In genomic region chr16:67277999-67278772, GRCh38 we compare ENCODE assay signal across 8 cellular contexts. TPM values are rescaled to one million over a fixed set of nuclear protein-coding genes. Genes with fewer than 3 reads are reported as not detected.
DNase-seq lines count a peak whose midpoint lies in the region; ATAC-seq and TF ChIP-seq lines count a peak whose summit lies in the region.

No MANE protein-coding gene starts in this region.

- H3K27ac ChIP-seq in right lobe of liver (no peak overlapping the region), upper lobe of right lung (peak overlapping the region; percentile 66)

- H3K4me1 ChIP-seq in right lobe of liver = no peaks in the 10 kb centered on the region
- peaks cover 15% of the 10 kb centered on the region for H3K4me1 ChIP-seq in upper lobe of right lung

- intact Hi-C loops in right lobe of liver (cut with DNase I) (no loop called here), upper lobe of right lung (cut with DNase I) (loop anchor here (10.0 kb wide), 1 partner anchor 117 kb away; the partner anchor contains the start of gene TPPP3)

- H3K27me3 ChIP-seq in right lobe of liver = no peaks in the 10 kb centered on the region
- H3K27me3 ChIP-seq in upper lobe of right lung = no peaks in the 10 kb centered on the region

- H3K9me3 ChIP-seq in right lobe of liver (no peaks in the 10 kb centered on the region), upper lobe of right lung (no peaks in the 10 kb centered on the region)

- TF ChIP-seq POLR2A in right lobe of liver (IDR thresholded peaks at IDR 0.05) = no peak

- TF ChIP-seq CTCF in right lobe of liver (IDR thresholded peaks at IDR 0.05) (no peak), upper lobe of right lung (IDR thresholded peaks at IDR 0.05) (no peak)

- no peak for ATAC-seq in right lobe of liver
- ATAC-seq in upper lobe of right lung = no peak
- no peak for ATAC-seq in HG03280 (IDR thresholded peaks at IDR 0.05; ENCODE audit: unreplicated experiment)
- ATAC-seq in HG03571 (IDR thresholded peaks at IDR 0.05; ENCODE audit: unreplicated experiment) = no peak

- peak; percentile 86 for DNase-seq in AG20443 (ENCODE audit: low spot score)
- peak; percentile 64 for DNase-seq in HS-5 (ENCODE audit: low read depth)
- DNase-seq in astrocyte of the hippocampus (ENCODE audit: low read depth, low spot score) = peak; percentile 89
- no peak for DNase-seq in right lobe of liver
- DNase-seq in upper lobe of right lung = no peak
- no peak for DNase-seq in GF-D8 (lab: John Stamatoyannopoulos, UW)

- 70% methylated on average over 4 of the region's 13 CpGs for WGBS in right lobe of liver (ENCODE audit: insufficient coverage, low coverage, low lambda C conversion rate, missing lambda C conversion rate)

- H3K4me3 ChIP-seq in right lobe of liver (peak overlapping the region; percentile 31 to 41 (median 34)), upper lobe of right lung (peak overlapping the region; percentile 68)

- H3K36me3 ChIP-seq in right lobe of liver (no peaks in the 10 kb centered on the region), upper lobe of right lung (peaks cover 8% of the 10 kb centered on the region)

RNA-seq across cellular contexts. Expression of gene PLEKHG4, which starts 1.1 kb away (rescaled TPM):
- under 1 TPM; 0.09 to 0.53 (median 0.20) TPM for total RNA-seq in right lobe of liver
- total RNA-seq in upper lobe of right lung = 16.2 TPM

RNA-seq across cellular contexts. Expression of gene SLC9A5, which starts 29.4 kb away (rescaled TPM):
- total RNA-seq in right lobe of liver (under 1 TPM; 0.06 to 0.53 (median 0.15) TPM), upper lobe of right lung (2.4 TPM)

RNA-seq across cellular contexts. Expression of gene FHOD1, which starts 30.9 kb away (rescaled TPM):
- total RNA-seq in right lobe of liver (1 to 10 TPM; 2.3 to 9.6 (median 3.5) TPM), upper lobe of right lung (94.9 TPM)

RNA-seq across cellular contexts. Expression of gene KCTD19, which starts 48.4 kb away (rescaled TPM):
- total RNA-seq in right lobe of liver (not detected), upper lobe of right lung (1.4 TPM)

RNA-seq across cellular contexts. Expression of gene LRRC36, which starts 48.4 kb away (rescaled TPM):
- total RNA-seq in right lobe of liver (not detected), upper lobe of right lung (27.4 TPM)

Comparison
In these comparisons a context has a peak if more than half of its experiments do, and no peak if none do; other contexts are left out.
1. DNase-seq: peak in AG20443 (single experiment), HS-5 (single experiment) and astrocyte of the hippocampus (single experiment); none in right lobe of liver (0 of 3), upper lobe of right lung (single experiment) and GF-D8 (single experiment).
2. RNA of gene PLEKHG4, which starts 1.1 kb away (total RNA-seq): 16.2 TPM in upper lobe of right lung (single experiment); 0.09 to 0.53 TPM in right lobe of liver; every median in the first group is over 10 times any median in the second.